In the genomic region with DNA sequence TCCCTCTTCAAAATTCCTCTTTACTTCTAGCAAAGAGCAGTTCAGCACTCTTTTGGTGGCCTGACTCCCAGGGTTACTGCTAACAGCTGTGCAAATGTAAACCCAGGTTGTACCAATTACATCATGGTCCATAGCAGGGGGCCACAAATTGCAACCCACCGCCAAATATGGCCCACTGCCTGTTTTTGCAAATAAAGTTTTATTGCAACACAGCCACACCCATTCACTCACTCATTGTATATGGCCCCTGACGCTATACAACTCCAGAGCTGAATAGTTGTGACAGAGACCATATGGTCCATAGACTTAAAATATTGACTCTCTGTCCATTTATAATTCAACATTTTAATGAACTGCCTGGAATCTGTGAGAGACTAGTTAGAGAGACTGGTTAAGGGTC, we compare ENCODE assay signal across 2 cellular contexts.
A peak's percentile ranks its signal among the peaks of the same experiment; 100 is the strongest.
TF ChIP-seq lines count a peak whose summit lies in the region.

No MANE protein-coding gene starts in this region.

TF ChIP-seq in HEK293, 187 proteins besides CTCF, POLR2A, EP300 and RAD21:
- TF ChIP-seq ZIC2 (tag by site-specific recombination; IDR thresholded peaks at IDR 0.05), result peak; percentile 35; the same call in 1 of the 2 replicates
- no peak for TF ChIP-seq ZNF830 (tag by site-specific recombination; IDR thresholded peaks at IDR 0.05; ENCODE audit: low read depth)

TF ChIP-seq in H1, 55 proteins besides CTCF, POLR2A, EP300 and RAD21:
- TF ChIP-seq KDM5A (IDR thresholded peaks at IDR 0.05; ENCODE audit: low read length), result no peak
- TF ChIP-seq, protein P1, sequence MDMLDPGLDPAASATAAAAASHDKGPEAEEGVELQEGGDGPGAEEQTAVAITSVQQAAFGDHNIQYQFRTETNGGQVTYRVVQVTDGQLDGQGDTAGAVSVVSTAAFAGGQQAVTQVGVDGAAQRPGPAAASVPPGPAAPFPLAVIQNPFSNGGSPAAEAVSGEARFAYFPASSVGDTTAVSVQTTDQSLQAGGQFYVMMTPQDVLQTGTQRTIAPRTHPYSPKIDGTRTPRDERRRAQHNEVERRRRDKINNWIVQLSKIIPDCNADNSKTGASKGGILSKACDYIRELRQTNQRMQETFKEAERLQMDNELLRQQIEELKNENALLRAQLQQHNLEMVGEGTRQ (IDR thresholded peaks at IDR 0.05; ENCODE audit: low read length), result no peak
- TF ChIP-seq CBX8 (IDR thresholded peaks at IDR 0.05; ENCODE audit: borderline replicate concordance, low read depth, low read length), result no peak
- no peak for TF ChIP-seq MAFK (IDR thresholded peaks at IDR 0.05; ENCODE audit: low read depth, low read length)
TF ChIP-seq in H1: peak in this region for 0.
